ENCODE assay signal across 12 cellular contexts in the genomic region with DNA sequence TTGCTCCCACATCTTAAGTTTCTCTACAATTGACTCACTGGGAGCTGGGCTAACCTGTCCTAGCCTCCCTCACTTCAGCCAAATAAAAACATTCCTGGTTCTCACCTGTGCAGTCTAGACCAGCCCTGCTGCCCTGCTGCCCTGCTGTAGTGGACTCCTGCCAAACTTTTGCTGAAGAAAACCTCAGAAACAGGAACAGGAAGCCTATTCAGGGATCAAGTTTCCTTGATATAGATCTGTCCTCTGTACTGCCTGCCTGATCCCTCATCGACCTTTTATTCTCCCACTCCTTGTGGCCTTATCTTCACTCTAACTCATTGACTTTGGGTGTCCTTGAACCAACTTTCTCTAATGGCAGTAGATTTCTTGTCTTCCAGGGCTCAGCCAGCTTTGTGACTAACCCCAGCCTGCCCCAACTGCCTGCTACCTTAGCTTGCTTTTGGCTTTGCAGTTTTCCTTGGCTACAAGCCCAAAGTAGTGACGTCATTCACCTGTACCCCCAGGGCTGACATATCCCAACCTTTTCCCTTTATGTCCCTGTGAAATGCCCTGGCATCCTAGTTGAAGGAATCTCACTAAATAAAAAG.
DNase-seq lines count a peak whose midpoint lies in the region; ATAC-seq and TF ChIP-seq lines count a peak whose summit lies in the region.
"Had no signal": no experiment of that assay in that cellular context is flagged by ENCODE, and none has a peak within 500 bp of the region (broad histone marks: within the 10 kb centered on the region; RNA-seq: fewer than 3 reads in every experiment).

No MANE protein-coding gene starts in this region.

- peaks cover 0 to 7% of the 10 kb centered on the region in 2 donors for H3K4me1 ChIP-seq in thyroid gland

- intact Hi-C loops in thyroid gland (cut with DNase I): no loop called here

- H3K36me3 ChIP-seq in thyroid gland: no peaks in the 10 kb centered on the region
- H3K36me3 ChIP-seq: MG63 had no signal

- peak; percentile 57 for DNase-seq in SIG-M5 treated with dmso at 0.1 percent for 504 hours (lab: John Stamatoyannopoulos, UW; ENCODE audit: unreplicated experiment)
- DNase-seq in SIG-M5 (lab: John Stamatoyannopoulos, UW): no peak
- DNase-seq in OCI-M1 (lab: John Stamatoyannopoulos, UW): peak; percentile 81
- peak; percentile 8 for DNase-seq in fibroblast of pulmonary artery (ENCODE audit: low read depth)
- peak; percentile 13 to 31 for DNase-seq in thyroid gland
- no peak for DNase-seq in activated CD8-positive, alpha-beta T cell treated with anti-CD3 and anti-CD28 coated beads, Interleukin-2, amount 10 ng/mL, durations not matched to agents 7 days and 5 days
- no peak for DNase-seq in COR-L47 (lab: John Stamatoyannopoulos, UW)
- DNase-seq: activated naive CD4-positive, alpha-beta T cell; MG63; stimulated activated CD4-positive, alpha-beta T cell treated with anti-CD3 and anti-CD28 coated beads, Interleukin-1b, Interleukin-23, amount 100 ng/mL, for 48 hours; trophoblast cell had no signal

- no peaks in the 10 kb centered on the region for H3K27me3 Mint-ChIP-seq in activated CD8-positive, alpha-beta T cell treated with anti-CD3 and anti-CD28 coated beads, Interleukin-2, amount 10 ng/mL, durations not matched to agents 7 days and 5 days (ENCODE audit: low read depth)

- H3K36me3 Mint-ChIP-seq in activated CD8-positive, alpha-beta T cell treated with anti-CD3 and anti-CD28 coated beads, Interleukin-2, amount 10 ng/mL, durations not matched to agents 7 days and 5 days (ENCODE audit: low read depth): no peaks in the 10 kb centered on the region

- TF ChIP-seq POLR2A in thyroid gland (IDR thresholded peaks at IDR 0.05): no peak

- H3K27ac ChIP-seq in thyroid gland: no peak overlapping the region

- H3K4me3 ChIP-seq in fibroblast of pulmonary artery (replicated peaks; ENCODE audit: low read depth, low read length) (no peak overlapping the region), thyroid gland (replicated peaks in 1 of 3) (no peak overlapping the region)
- H3K4me3 ChIP-seq: MG63 had no signal

- POLR2A ChIA-PET in activated CD8-positive, alpha-beta T cell treated with anti-CD3 and anti-CD28 coated beads, Interleukin-2, amount 10 ng/mL, durations not matched to agents 7 days and 5 days (lab: Charles Lee): interaction anchor here (1.4 kb wide), 1 partner anchor 235 kb away, joined by 3 read pairs; a partner anchor contains a TSS

- peaks cover 6% of the 10 kb centered on the region for H3K4me1 Mint-ChIP-seq in activated CD8-positive, alpha-beta T cell treated with anti-CD3 and anti-CD28 coated beads, Interleukin-2, amount 10 ng/mL, durations not matched to agents 7 days and 5 days (ENCODE audit: low read depth)

- 12 to 13% methylated on average over 2 of the region's 2 CpGs for WGBS in thyroid gland, 2 donors

- H3K27ac Mint-ChIP-seq in activated CD8-positive, alpha-beta T cell treated with anti-CD3 and anti-CD28 coated beads, Interleukin-2, amount 10 ng/mL, durations not matched to agents 7 days and 5 days: no peak overlapping the region

- no peak for ATAC-seq in activated CD8-positive, alpha-beta T cell treated with anti-CD3 and anti-CD28 coated beads, Interleukin-2, amount 10 ng/mL, durations not matched to agents 7 days and 5 days
- no peak for ATAC-seq in HG03565 (IDR thresholded peaks at IDR 0.05; ENCODE audit: unreplicated experiment)

- H3K27me3 ChIP-seq in thyroid gland: no peaks in the 10 kb centered on the region
- H3K27me3 ChIP-seq: MG63 had no signal

- CTCF ChIA-PET in activated CD8-positive, alpha-beta T cell treated with anti-CD3 and anti-CD28 coated beads, Interleukin-2, amount 10 ng/mL, durations not matched to agents 7 days and 5 days (lab: Charles Lee): no interaction called here

- H3K4me3 Mint-ChIP-seq in activated CD8-positive, alpha-beta T cell treated with anti-CD3 and anti-CD28 coated beads, Interleukin-2, amount 10 ng/mL, durations not matched to agents 7 days and 5 days: no peak overlapping the region

- no peak for TF ChIP-seq CTCF in fibroblast of pulmonary artery (IDR thresholded peaks at IDR 0.05; ENCODE audit: low read length, missing control alignments)
- no peak for TF ChIP-seq CTCF in thyroid gland (IDR thresholded peaks at IDR 0.05)

- no peaks in the 10 kb centered on the region for H3K9me3 ChIP-seq in thyroid gland
- H3K9me3 ChIP-seq: MG63 had no signal

- no peaks in the 10 kb centered on the region for H3K9me3 Mint-ChIP-seq in activated CD8-positive, alpha-beta T cell treated with anti-CD3 and anti-CD28 coated beads, Interleukin-2, amount 10 ng/mL, durations not matched to agents 7 days and 5 days (ENCODE audit: insufficient read depth)

Comparison
In these comparisons a context has a peak if more than half of its experiments do, and no peak if none do; other contexts are left out.
1. DNase-seq: peak in SIG-M5 treated with dmso at 0.1 percent for 504 hours (single experiment), OCI-M1 (single experiment), fibroblast of pulmonary artery (single experiment) and thyroid gland (2 of 2); none in SIG-M5 (single experiment), activated CD8-positive, alpha-beta T cell treated with anti-CD3 and anti-CD28 coated beads, Interleukin-2, amount 10 ng/mL, durations not matched to agents 7 days and 5 days (single experiment) and COR-L47 (single experiment).